1 cellular context compared by ENCODE assay signal in the genomic region with DNA sequence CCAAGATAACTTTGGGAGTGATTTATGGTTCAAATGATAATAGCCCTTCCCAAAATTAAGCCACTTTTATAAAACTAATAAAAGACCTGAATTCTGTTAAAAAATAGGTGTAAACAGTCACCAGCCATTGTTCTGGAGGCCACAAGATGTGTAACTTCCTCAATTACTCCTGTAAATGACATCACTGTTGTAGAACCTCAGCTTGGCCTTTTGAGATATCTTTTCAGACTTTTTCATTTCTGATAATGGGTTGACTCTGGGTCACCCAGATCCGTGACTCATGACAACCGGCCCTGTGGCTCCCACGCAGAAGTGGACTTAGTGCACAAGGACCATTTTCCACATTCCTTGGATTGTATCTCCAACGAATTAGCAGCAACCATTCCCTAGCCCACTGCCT.
A peak's percentile ranks its signal among the peaks of the same experiment; 100 is the strongest.
TF ChIP-seq lines count a peak whose summit lies in the region.

No MANE protein-coding gene starts in this region.

TF ChIP-seq in GM12878, 131 proteins besides CTCF, POLR2A, EP300 and RAD21 (continued from another document):
- TF ChIP-seq, protein P1, sequence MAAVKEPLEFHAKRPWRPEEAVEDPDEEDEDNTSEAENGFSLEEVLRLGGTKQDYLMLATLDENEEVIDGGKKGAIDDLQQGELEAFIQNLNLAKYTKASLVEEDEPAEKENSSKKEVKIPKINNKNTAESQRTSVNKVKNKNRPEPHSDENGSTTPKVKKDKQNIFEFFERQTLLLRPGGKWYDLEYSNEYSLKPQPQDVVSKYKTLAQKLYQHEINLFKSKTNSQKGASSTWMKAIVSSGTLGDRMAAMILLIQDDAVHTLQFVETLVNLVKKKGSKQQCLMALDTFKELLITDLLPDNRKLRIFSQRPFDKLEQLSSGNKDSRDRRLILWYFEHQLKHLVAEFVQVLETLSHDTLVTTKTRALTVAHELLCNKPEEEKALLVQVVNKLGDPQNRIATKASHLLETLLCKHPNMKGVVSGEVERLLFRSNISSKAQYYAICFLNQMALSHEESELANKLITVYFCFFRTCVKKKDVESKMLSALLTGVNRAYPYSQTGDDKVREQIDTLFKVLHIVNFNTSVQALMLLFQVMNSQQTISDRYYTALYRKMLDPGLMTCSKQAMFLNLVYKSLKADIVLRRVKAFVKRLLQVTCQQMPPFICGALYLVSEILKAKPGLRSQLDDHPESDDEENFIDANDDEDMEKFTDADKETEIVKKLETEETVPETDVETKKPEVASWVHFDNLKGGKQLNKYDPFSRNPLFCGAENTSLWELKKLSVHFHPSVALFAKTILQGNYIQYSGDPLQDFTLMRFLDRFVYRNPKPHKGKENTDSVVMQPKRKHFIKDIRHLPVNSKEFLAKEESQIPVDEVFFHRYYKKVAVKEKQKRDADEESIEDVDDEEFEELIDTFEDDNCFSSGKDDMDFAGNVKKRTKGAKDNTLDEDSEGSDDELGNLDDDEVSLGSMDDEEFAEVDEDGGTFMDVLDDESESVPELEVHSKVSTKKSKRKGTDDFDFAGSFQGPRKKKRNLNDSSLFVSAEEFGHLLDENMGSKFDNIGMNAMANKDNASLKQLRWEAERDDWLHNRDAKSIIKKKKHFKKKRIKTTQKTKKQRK (IDR thresholded peaks at IDR 0.05; ENCODE audit: low read depth, low read length): no peak
- TF ChIP-seq, protein P2, sequence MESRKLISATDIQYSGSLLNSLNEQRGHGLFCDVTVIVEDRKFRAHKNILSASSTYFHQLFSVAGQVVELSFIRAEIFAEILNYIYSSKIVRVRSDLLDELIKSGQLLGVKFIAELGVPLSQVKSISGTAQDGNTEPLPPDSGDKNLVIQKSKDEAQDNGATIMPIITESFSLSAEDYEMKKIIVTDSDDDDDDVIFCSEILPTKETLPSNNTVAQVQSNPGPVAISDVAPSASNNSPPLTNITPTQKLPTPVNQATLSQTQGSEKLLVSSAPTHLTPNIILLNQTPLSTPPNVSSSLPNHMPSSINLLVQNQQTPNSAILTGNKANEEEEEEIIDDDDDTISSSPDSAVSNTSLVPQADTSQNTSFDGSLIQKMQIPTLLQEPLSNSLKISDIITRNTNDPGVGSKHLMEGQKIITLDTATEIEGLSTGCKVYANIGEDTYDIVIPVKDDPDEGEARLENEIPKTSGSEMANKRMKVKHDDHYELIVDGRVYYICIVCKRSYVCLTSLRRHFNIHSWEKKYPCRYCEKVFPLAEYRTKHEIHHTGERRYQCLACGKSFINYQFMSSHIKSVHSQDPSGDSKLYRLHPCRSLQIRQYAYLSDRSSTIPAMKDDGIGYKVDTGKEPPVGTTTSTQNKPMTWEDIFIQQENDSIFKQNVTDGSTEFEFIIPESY (IDR thresholded peaks at IDR 0.05): no peak
- TF ChIP-seq ATF7 (IDR thresholded peaks at IDR 0.05; ENCODE audit: low read depth) (0 out of 2 replicates have a peak, but pooled peaks have one; percentile 24), BACH1 (IDR thresholded peaks at IDR 0.05; ENCODE audit: borderline replicate concordance) (no peak), MXI1 (IDR thresholded peaks at IDR 0.05; ENCODE audit: low read depth, low read length) (no peak)
